Comparison of ENCODE assay signal across 8 cellular contexts in the genomic region with DNA sequence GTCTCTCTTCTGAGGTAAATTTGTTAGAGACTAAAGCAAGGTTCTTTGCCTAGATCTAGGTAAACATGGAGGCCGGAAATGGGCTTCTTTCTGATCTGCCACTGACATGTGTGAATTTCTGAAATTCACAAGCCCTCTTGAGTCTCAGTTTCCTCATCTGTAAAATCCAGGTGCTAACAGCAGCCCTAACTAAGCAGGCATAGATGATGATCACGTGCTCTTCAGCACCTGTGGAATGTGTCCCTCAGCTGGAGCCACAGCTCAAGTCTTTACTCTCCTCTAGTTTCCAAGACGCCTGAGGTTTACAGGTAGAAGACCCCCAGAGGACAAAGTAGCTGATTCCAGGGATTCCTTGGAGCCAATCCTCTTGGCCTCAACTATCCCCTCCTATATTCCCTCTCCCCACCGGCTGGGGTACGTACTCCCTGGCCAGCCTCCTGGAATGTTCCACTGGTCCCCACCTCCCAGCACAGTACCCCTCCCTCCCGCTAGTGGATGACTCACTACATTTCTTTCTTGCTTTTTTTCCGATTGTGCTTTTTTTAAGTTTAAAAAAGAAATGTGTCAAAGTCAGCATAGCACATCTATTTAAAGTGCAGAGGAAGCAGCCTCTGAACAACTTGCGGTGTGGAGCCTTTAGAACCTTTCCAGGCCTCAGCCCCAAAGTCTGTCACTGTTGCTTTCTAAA.
DNase-seq lines count a peak whose midpoint lies in the region; ATAC-seq and TF ChIP-seq lines count a peak whose summit lies in the region.

No MANE protein-coding gene starts in this region.

- 50% methylated on average over 7 of the region's 8 CpGs for WGBS in SK-N-SH (ENCODE audit: low lambda C conversion rate)

- TF ChIP-seq EP300 in SK-N-SH (IDR thresholded peaks at IDR 0.05; ENCODE audit: borderline replicate concordance in 1 of 2, low read depth in 1 of 2, low read length in 1 of 2), result no peak

- H3K4me1 Mint-ChIP-seq in CD8-positive, alpha-beta T cell (ENCODE audit: low read depth), result peaks cover 33% of the 10 kb centered on the region

- no peak for TF ChIP-seq CTCF in CD8-positive, alpha-beta T cell (IDR thresholded peaks at IDR 0.05)
- TF ChIP-seq CTCF in SK-N-SH (IDR thresholded peaks at IDR 0.05) (no peak), fibroblast of pulmonary artery (IDR thresholded peaks at IDR 0.05; ENCODE audit: low read length, missing control alignments) (no peak)

- no peak overlapping the region for H3K27ac ChIP-seq in CD8-positive, alpha-beta T cell (ENCODE audit: low read depth, low read length)
- H3K27ac ChIP-seq in SK-N-SH (ENCODE audit: low read depth in 2 of 2, low read length in 1 of 2), result peak overlapping the region; percentile 5 to 27; a peak in 2 of 4 replicates

- no peaks in the 10 kb centered on the region for H3K79me2 ChIP-seq in SK-N-SH (ENCODE audit: insufficient read depth)

- no peak overlapping the region for H3K9ac ChIP-seq in SK-N-SH

- peak in 2 of 7 experiments; percentile 2 to 11 for DNase-seq in CD8-positive, alpha-beta T cell
- DNase-seq in SK-N-SH, result no peak
- peak; percentile 25 for DNase-seq in fibroblast of pulmonary artery (ENCODE audit: low read depth)
- peak; percentile 25 for DNase-seq in stimulated activated CD8-positive, alpha-beta memory T cell treated with anti-CD3 and anti-CD28 coated beads, Interleukin-4, amount 100 ng/mL, for 48 hours
- DNase-seq in DMS79 treated with DMSO at 0.1 percent for 48 hours (lab: John Stamatoyannopoulos, UW), result no peak
- no peak for DNase-seq in T1000 (lab: John Stamatoyannopoulos, UW)
- no peak for DNase-seq in AG20443 (ENCODE audit: low spot score)

- H3K4me3 Mint-ChIP-seq in CD8-positive, alpha-beta T cell, result peak overlapping the region; percentile 88

- H3K9me2 ChIP-seq in SK-N-SH, result no peaks in the 10 kb centered on the region

- no peak overlapping the region; the same call in 1 of the 2 replicates for H2AFZ ChIP-seq in SK-N-SH (ENCODE audit: low read depth)

- no peaks in the 10 kb centered on the region for H3K36me3 Mint-ChIP-seq in CD8-positive, alpha-beta T cell

- peak; percentile 59 for ATAC-seq in CD8-positive, alpha-beta T cell
- peak; percentile 2 for ATAC-seq in GM21723 (IDR thresholded peaks at IDR 0.05; ENCODE audit: unreplicated experiment)

- CTCF ChIA-PET in CD8-positive, alpha-beta T cell (lab: Charles Lee), result interaction anchor here (0.9 kb wide), 1 partner anchor 31 kb away, joined by 3 read pairs; no protein-coding TSS in a partner anchor
- CTCF ChIA-PET in SK-N-SH (lab: Yijun Ruan, JAX), result interaction anchor here (0.7 to 0.8 kb wide), 2 partner anchors 12 to 24 kb away, joined by 3 read pairs; no protein-coding TSS in a partner anchor

- H3K27me3 ChIP-seq in CD8-positive, alpha-beta T cell (ENCODE audit: insufficient read depth, low read length), result no peaks in the 10 kb centered on the region
- no peaks in the 10 kb centered on the region; the same call in 1 of the 2 replicates for H3K27me3 ChIP-seq in SK-N-SH (ENCODE audit: insufficient read depth)

- 0 out of 2 replicates have a peak overlapping the region, but pooled peaks have one; percentile 24 for H3K4me2 ChIP-seq in SK-N-SH

- POLR2A ChIA-PET in CD8-positive, alpha-beta T cell (lab: Charles Lee), result interaction anchor here (0.6 to 1.2 kb wide), 2 partner anchors 9 to 1677 kb away, joined by 3 to 4 read pairs; no protein-coding TSS in a partner anchor
- POLR2A ChIA-PET in SK-N-SH (lab: Yijun Ruan, JAX), result interaction anchor here (1.0 kb wide), 1 partner anchor 10 kb away, joined by 3 read pairs; no protein-coding TSS in a partner anchor

- H3K9me3 Mint-ChIP-seq in CD8-positive, alpha-beta T cell, result no peaks in the 10 kb centered on the region

- no peaks in the 10 kb centered on the region for H3K9me3 ChIP-seq in CD8-positive, alpha-beta T cell (ENCODE audit: low read length)
- no peaks in the 10 kb centered on the region for H3K9me3 ChIP-seq in SK-N-SH

- peak overlapping the region; percentile 91 for H3K27ac Mint-ChIP-seq in CD8-positive, alpha-beta T cell

- H3F3A ChIP-seq in SK-N-SH (replicated peaks; ENCODE audit: insufficient read depth), result no peaks in the 10 kb centered on the region

- no peaks in the 10 kb centered on the region for H4K20me1 ChIP-seq in SK-N-SH (ENCODE audit: insufficient read depth)

- H3K4me1 ChIP-seq in CD8-positive, alpha-beta T cell (ENCODE audit: insufficient read depth, low read length), result peaks cover 27% of the 10 kb centered on the region
- H3K4me1 ChIP-seq in SK-N-SH (ENCODE audit: control insufficient read depth in 1 of 2, insufficient read depth in 2 of 2, low read depth in 1 of 2, low read length in 1 of 2), result peaks cover 9 to 19% of the 10 kb centered on the region in 2 experiments; a peak in 2 of 4 replicates

- TF ChIP-seq RAD21 in SK-N-SH (IDR thresholded peaks at IDR 0.05; ENCODE audit: low read length), result no peak

- H3K27me3 Mint-ChIP-seq in CD8-positive, alpha-beta T cell (ENCODE audit: low read depth), result no peaks in the 10 kb centered on the region

- intact Hi-C loops in CD8-positive, alpha-beta T cell (cut with DNase I, micrococcal nuclease), result loop anchor here (2.0 to 5.0 kb wide), 5 partner anchors 97 to 493 kb away; partner anchors contain the start of genes PHKA2 (in 2 of the 2) and CDKL5 (in 1 of the 2)

- H3K36me3 ChIP-seq in CD8-positive, alpha-beta T cell (ENCODE audit: insufficient read depth, low read length), result no peaks in the 10 kb centered on the region
- no peaks in the 10 kb centered on the region for H3K36me3 ChIP-seq in SK-N-SH (replicated peaks in 1 of 2; ENCODE audit: control insufficient read depth in 1 of 2, insufficient read depth in 2 of 2, low read length in 1 of 2)

- H3K4me3 ChIP-seq in CD8-positive, alpha-beta T cell (ENCODE audit: low read depth, low read length), result peak overlapping the region; percentile 64
- H3K4me3 ChIP-seq in SK-N-SH (ENCODE audit: low read depth in 2 of 2, low read length in 1 of 2) (no peak overlapping the region), fibroblast of pulmonary artery (replicated peaks; ENCODE audit: low read depth, low read length) (peak overlapping the region; percentile 42)

TF ChIP-seq in SK-N-SH, 30 proteins besides CTCF, POLR2A, EP300 and RAD21:
- TF ChIP-seq SIN3A (IDR thresholded peaks at IDR 0.05; ENCODE audit: borderline replicate concordance, low read depth, low read length), result no peak
- TF ChIP-seq MXI1 (IDR thresholded peaks at IDR 0.05; ENCODE audit: low read depth, low read length), result no peak
- no peak for TF ChIP-seq PBX3 (IDR thresholded peaks at IDR 0.05)
- TF ChIP-seq RFX5 (IDR thresholded peaks at IDR 0.05; ENCODE audit: low read length), result no peak
- peak; percentile 46; the same call in 1 of the 2 replicates for TF ChIP-seq FOSL2 (IDR thresholded peaks at IDR 0.05; ENCODE audit: borderline replicate concordance, low read depth)
- TF ChIP-seq JUND (IDR thresholded peaks at IDR 0.05), result 0 out of 2 replicates have a peak, but pooled peaks have one; percentile 18
- no peak for TF ChIP-seq MAX (IDR thresholded peaks at IDR 0.05; ENCODE audit: low read depth)

Comparison
In these comparisons a context has a peak if more than half of its experiments do, and no peak if none do; other contexts are left out.
1. DNase-seq: peak in fibroblast of pulmonary artery (single experiment) and stimulated activated CD8-positive, alpha-beta memory T cell treated with anti-CD3 and anti-CD28 coated beads, Interleukin-4, amount 100 ng/mL, for 48 hours (single experiment); none in SK-N-SH (single experiment), DMS79 treated with DMSO at 0.1 percent for 48 hours (single experiment), T1000 (single experiment) and AG20443 (single experiment).
2. H3K4me3 ChIP-seq: peak in CD8-positive, alpha-beta T cell (single experiment) and fibroblast of pulmonary artery (single experiment); none in SK-N-SH (0 of 2).